ENCODE assay signal across 1 cellular context in the genomic region with DNA sequence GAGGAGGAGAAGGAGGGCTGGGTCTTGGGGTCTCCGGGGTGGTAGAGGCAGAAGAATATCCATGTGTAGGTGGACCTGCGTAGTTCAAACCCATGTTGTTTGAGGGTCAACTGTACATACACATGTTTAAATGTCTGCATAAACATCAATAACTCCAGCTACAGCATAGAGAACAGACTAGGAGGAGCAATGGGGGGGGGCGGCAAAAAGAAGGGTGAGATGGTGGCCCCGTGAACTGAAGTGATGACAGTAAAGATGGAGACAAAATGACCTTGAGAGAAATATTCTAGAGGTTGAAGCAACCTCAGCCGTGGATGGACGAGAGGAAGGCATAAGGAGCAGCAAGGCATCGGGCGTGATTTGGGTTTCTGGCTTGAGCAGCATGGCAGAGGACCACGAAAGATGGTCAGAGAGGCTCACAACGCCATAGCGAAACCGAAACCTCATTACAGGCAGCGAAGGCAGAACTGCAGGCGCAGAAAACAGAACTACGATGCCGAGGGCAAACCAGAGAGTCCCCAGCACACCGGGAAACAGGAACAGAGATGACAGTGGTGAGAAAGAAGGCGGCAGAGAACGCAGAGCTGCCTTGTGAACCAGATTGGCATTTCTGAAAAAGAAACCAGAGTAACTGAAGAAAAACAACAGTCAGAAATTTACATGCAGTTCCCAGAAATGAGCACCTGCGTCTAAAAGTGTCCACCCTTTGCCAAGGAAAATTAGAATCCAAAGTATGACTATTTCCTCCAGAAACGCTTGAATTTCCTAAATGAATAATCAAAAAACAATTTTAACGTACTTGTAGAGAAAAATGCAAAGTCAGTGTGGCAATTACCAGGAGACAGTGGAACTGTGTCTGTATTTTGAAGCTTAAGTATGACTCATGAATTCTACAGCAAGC.
TF ChIP-seq lines count a peak whose summit lies in the region.

No MANE protein-coding gene starts in this region.

TF ChIP-seq in GM12878, 131 proteins besides CTCF, POLR2A, EP300 and RAD21 (continued from another document and continues in another):
- TF ChIP-seq, protein P1, sequence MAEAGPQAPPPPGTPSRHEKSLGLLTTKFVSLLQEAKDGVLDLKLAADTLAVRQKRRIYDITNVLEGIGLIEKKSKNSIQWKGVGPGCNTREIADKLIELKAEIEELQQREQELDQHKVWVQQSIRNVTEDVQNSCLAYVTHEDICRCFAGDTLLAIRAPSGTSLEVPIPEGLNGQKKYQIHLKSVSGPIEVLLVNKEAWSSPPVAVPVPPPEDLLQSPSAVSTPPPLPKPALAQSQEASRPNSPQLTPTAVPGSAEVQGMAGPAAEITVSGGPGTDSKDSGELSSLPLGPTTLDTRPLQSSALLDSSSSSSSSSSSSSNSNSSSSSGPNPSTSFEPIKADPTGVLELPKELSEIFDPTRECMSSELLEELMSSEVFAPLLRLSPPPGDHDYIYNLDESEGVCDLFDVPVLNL (IDR thresholded peaks at IDR 0.05; ENCODE audit: low read depth, low read length): no peak
- TF ChIP-seq KLF5 (IDR thresholded peaks at IDR 0.05; ENCODE audit: partially characterized antibody): peak; percentile 72
- TF ChIP-seq CBX3 (IDR thresholded peaks at IDR 0.05; ENCODE audit: borderline replicate concordance, low read depth): no peak
- TF ChIP-seq FOXK2 (IDR thresholded peaks at IDR 0.05): no peak
- TF ChIP-seq HCFC1 (IDR thresholded peaks at IDR 0.05; ENCODE audit: low read length): 0 out of 2 replicates have a peak, but pooled peaks have one; percentile 44
- peak; percentile 91 for TF ChIP-seq DPF2 (IDR thresholded peaks at IDR 0.05)
- TF ChIP-seq MXI1 (IDR thresholded peaks at IDR 0.05; ENCODE audit: low read depth, low read length): peak; percentile 78
- TF ChIP-seq GATAD2B (conservative IDR thresholded peaks at IDR 0.05; ENCODE audit: low read depth): peak; percentile 68; the same call in 1 of the 2 replicates
- 0 out of 2 replicates have a peak, but pooled peaks have one; percentile 62 for TF ChIP-seq ASH2L (IDR thresholded peaks at IDR 0.05; ENCODE audit: borderline replicate concordance, low read depth)
- no peak for TF ChIP-seq ZNF622 (IDR thresholded peaks at IDR 0.05)
- TF ChIP-seq POLR2AphosphoS5 (IDR thresholded peaks at IDR 0.05; ENCODE audit: low read length): peak; percentile 83
- peak in 1 of 2 experiments; percentile 92; a peak in 2 of 4 replicates for TF ChIP-seq ETV6 (conservative IDR thresholded peaks at IDR 0.05 in 1 of 2, IDR thresholded peaks at IDR 0.05 in 1 of 2; ENCODE audit: borderline replicate concordance in 1 of 2, low read depth in 1 of 2)
- TF ChIP-seq ZZZ3 (IDR thresholded peaks at IDR 0.05; ENCODE audit: control insufficient read depth, insufficient read length, low read depth): no peak
- peak in 1 of 2 experiments; percentile 59; a peak in 1 of 4 replicates for TF ChIP-seq SRF (IDR thresholded peaks at IDR 0.05; ENCODE audit: low read depth in 2 of 2, low read length in 2 of 2)
- no peak for TF ChIP-seq SREBF2 (IDR thresholded peaks at IDR 0.05; ENCODE audit: low read length)
- peak; percentile 78 for TF ChIP-seq SP1 (IDR thresholded peaks at IDR 0.05; ENCODE audit: low read depth, low read length)
- peak; percentile 100 for TF ChIP-seq STAT3 (IDR thresholded peaks at IDR 0.05; ENCODE audit: low read depth, low read length)
- no peak; the same call in 1 of the 2 replicates for TF ChIP-seq RCOR1 (conservative IDR thresholded peaks at IDR 0.05; ENCODE audit: low read depth, low read length)
- no peak for TF ChIP-seq ZNF384 (IDR thresholded peaks at IDR 0.05; ENCODE audit: borderline replicate concordance, low read depth, low read length)
- no peak for TF ChIP-seq RAD51 (IDR thresholded peaks at IDR 0.05)
- peak; percentile 91; the same call in 1 of the 2 replicates for TF ChIP-seq MTA3 (IDR thresholded peaks at IDR 0.05; ENCODE audit: borderline replicate concordance, low read length)
- TF ChIP-seq, protein P2, sequence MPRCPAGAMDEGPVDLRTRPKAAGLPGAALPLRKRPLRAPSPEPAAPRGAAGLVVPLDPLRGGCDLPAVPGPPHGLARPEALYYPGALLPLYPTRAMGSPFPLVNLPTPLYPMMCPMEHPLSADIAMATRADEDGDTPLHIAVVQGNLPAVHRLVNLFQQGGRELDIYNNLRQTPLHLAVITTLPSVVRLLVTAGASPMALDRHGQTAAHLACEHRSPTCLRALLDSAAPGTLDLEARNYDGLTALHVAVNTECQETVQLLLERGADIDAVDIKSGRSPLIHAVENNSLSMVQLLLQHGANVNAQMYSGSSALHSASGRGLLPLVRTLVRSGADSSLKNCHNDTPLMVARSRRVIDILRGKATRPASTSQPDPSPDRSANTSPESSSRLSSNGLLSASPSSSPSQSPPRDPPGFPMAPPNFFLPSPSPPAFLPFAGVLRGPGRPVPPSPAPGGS (IDR thresholded peaks at IDR 0.05; ENCODE audit: borderline replicate concordance, insufficient read depth, low read depth, low read length, poor library complexity, severe bottlenecking): peak; percentile 94
- TF ChIP-seq TCF12 (IDR thresholded peaks at IDR 0.05; ENCODE audit: low read depth, low read length): peak; percentile 88
- peak; percentile 71 for TF ChIP-seq RBBP5 (conservative IDR thresholded peaks at IDR 0.05)
- peak; percentile 80 for TF ChIP-seq BHLHE40 (IDR thresholded peaks at IDR 0.05; ENCODE audit: borderline replicate concordance in 1 of 2, low read depth in 2 of 2, low read length in 1 of 2)
- TF ChIP-seq TAF1 (IDR thresholded peaks at IDR 0.05; ENCODE audit: borderline replicate concordance, low read depth, low read length): peak; percentile 83
- no peak for TF ChIP-seq SMARCA5 (IDR thresholded peaks at IDR 0.05)
- peak; percentile 98 for TF ChIP-seq IRF4 (IDR thresholded peaks at IDR 0.05; ENCODE audit: low read depth, low read length)
- TF ChIP-seq KDM1A (IDR thresholded peaks at IDR 0.05; ENCODE audit: borderline replicate concordance): no peak
- TF ChIP-seq TARDBP (IDR thresholded peaks at IDR 0.05; ENCODE audit: borderline replicate concordance): no peak
- peak; percentile 93 for TF ChIP-seq SPI1 (IDR thresholded peaks at IDR 0.05; ENCODE audit: borderline replicate concordance, insufficient read depth, low read depth, low read length)
- TF ChIP-seq SUPT20H (IDR thresholded peaks at IDR 0.05; ENCODE audit: borderline replicate concordance, control insufficient read depth, low read depth, low read length): no peak
- peak; percentile 74 for TF ChIP-seq NR2F1 (conservative IDR thresholded peaks at IDR 0.05)
- no peak for TF ChIP-seq TCF3 (IDR thresholded peaks at IDR 0.05; ENCODE audit: borderline replicate concordance, insufficient read depth, low read depth, low read length)
- TF ChIP-seq, protein P3, sequence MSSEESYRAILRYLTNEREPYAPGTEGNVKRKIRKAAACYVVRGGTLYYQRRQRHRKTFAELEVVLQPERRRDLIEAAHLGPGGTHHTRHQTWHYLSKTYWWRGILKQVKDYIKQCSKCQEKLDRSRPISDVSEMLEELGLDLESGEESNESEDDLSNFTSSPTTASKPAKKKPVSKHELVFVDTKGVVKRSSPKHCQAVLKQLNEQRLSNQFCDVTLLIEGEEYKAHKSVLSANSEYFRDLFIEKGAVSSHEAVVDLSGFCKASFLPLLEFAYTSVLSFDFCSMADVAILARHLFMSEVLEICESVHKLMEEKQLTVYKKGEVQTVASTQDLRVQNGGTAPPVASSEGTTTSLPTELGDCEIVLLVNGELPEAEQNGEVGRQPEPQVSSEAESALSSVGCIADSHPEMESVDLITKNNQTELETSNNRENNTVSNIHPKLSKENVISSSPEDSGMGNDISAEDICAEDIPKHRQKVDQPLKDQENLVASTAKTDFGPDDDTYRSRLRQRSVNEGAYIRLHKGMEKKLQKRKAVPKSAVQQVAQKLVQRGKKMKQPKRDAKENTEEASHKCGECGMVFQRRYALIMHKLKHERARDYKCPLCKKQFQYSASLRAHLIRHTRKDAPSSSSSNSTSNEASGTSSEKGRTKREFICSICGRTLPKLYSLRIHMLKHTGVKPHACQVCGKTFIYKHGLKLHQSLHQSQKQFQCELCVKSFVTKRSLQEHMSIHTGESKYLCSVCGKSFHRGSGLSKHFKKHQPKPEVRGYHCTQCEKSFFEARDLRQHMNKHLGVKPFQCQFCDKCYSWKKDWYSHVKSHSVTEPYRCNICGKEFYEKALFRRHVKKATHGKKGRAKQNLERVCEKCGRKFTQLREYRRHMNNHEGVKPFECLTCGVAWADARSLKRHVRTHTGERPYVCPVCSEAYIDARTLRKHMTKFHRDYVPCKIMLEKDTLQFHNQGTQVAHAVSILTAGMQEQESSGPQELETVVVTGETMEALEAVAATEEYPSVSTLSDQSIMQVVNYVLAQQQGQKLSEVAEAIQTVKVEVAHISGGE (CRISPR knock-in tag; IDR thresholded peaks at IDR 0.05): no peak
- peak; percentile 21; the same call in 1 of the 2 replicates for TF ChIP-seq SMC3 (IDR thresholded peaks at IDR 0.05; ENCODE audit: borderline replicate concordance, low read length)
- TF ChIP-seq PAX8 (IDR thresholded peaks at IDR 0.05): 0 out of 2 replicates have a peak, but pooled peaks have one; percentile 32
- TF ChIP-seq MYC (IDR thresholded peaks at IDR 0.05; ENCODE audit: insufficient read depth, insufficient read length, insufficient replicate concordance, low read length, severe bottlenecking): no peak
- TF ChIP-seq HDAC6 (IDR thresholded peaks at IDR 0.05; ENCODE audit: unreplicated experiment): no peak
- peak; percentile 86 for TF ChIP-seq SMAD1 (IDR thresholded peaks at IDR 0.05; ENCODE audit: low read depth, partially characterized antibody)
- no peak for TF ChIP-seq ZNF207 (IDR thresholded peaks at IDR 0.05; ENCODE audit: borderline replicate concordance)
- peak; percentile 89 for TF ChIP-seq YY1 (IDR thresholded peaks at IDR 0.05; ENCODE audit: low read depth, low read length)
- peak; percentile 44 for TF ChIP-seq ZNF24 (IDR thresholded peaks at IDR 0.05)
- peak; percentile 98 for TF ChIP-seq NBN (IDR thresholded peaks at IDR 0.05)
- TF ChIP-seq RFX5 (IDR thresholded peaks at IDR 0.05; ENCODE audit: low read depth, low read length): no peak
- TF ChIP-seq, protein P4, sequence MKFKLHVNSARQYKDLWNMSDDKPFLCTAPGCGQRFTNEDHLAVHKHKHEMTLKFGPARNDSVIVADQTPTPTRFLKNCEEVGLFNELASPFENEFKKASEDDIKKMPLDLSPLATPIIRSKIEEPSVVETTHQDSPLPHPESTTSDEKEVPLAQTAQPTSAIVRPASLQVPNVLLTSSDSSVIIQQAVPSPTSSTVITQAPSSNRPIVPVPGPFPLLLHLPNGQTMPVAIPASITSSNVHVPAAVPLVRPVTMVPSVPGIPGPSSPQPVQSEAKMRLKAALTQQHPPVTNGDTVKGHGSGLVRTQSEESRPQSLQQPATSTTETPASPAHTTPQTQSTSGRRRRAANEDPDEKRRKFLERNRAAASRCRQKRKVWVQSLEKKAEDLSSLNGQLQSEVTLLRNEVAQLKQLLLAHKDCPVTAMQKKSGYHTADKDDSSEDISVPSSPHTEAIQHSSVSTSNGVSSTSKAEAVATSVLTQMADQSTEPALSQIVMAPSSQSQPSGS (IDR thresholded peaks at IDR 0.05; ENCODE audit: low read length): peak; percentile 90
- TF ChIP-seq CBFB (IDR thresholded peaks at IDR 0.05; ENCODE audit: low read depth): peak; percentile 82
- TF ChIP-seq, protein P5, sequence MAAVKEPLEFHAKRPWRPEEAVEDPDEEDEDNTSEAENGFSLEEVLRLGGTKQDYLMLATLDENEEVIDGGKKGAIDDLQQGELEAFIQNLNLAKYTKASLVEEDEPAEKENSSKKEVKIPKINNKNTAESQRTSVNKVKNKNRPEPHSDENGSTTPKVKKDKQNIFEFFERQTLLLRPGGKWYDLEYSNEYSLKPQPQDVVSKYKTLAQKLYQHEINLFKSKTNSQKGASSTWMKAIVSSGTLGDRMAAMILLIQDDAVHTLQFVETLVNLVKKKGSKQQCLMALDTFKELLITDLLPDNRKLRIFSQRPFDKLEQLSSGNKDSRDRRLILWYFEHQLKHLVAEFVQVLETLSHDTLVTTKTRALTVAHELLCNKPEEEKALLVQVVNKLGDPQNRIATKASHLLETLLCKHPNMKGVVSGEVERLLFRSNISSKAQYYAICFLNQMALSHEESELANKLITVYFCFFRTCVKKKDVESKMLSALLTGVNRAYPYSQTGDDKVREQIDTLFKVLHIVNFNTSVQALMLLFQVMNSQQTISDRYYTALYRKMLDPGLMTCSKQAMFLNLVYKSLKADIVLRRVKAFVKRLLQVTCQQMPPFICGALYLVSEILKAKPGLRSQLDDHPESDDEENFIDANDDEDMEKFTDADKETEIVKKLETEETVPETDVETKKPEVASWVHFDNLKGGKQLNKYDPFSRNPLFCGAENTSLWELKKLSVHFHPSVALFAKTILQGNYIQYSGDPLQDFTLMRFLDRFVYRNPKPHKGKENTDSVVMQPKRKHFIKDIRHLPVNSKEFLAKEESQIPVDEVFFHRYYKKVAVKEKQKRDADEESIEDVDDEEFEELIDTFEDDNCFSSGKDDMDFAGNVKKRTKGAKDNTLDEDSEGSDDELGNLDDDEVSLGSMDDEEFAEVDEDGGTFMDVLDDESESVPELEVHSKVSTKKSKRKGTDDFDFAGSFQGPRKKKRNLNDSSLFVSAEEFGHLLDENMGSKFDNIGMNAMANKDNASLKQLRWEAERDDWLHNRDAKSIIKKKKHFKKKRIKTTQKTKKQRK (IDR thresholded peaks at IDR 0.05; ENCODE audit: low read depth, low read length): no peak
- TF ChIP-seq, protein P6, sequence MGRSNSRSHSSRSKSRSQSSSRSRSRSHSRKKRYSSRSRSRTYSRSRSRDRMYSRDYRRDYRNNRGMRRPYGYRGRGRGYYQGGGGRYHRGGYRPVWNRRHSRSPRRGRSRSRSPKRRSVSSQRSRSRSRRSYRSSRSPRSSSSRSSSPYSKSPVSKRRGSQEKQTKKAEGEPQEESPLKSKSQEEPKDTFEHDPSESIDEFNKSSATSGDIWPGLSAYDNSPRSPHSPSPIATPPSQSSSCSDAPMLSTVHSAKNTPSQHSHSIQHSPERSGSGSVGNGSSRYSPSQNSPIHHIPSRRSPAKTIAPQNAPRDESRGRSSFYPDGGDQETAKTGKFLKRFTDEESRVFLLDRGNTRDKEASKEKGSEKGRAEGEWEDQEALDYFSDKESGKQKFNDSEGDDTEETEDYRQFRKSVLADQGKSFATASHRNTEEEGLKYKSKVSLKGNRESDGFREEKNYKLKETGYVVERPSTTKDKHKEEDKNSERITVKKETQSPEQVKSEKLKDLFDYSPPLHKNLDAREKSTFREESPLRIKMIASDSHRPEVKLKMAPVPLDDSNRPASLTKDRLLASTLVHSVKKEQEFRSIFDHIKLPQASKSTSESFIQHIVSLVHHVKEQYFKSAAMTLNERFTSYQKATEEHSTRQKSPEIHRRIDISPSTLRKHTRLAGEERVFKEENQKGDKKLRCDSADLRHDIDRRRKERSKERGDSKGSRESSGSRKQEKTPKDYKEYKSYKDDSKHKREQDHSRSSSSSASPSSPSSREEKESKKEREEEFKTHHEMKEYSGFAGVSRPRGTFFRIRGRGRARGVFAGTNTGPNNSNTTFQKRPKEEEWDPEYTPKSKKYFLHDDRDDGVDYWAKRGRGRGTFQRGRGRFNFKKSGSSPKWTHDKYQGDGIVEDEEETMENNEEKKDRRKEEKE (IDR thresholded peaks at IDR 0.05): no peak
- peak; percentile 95 for TF ChIP-seq BCL11A (IDR thresholded peaks at IDR 0.05; ENCODE audit: low read depth, low read length)
